ENCODE assay signal across 24 cellular contexts in genomic region chr3:81041331-81041730, GRCh38.
A peak's percentile ranks its signal among the peaks of the same experiment; 100 is the strongest.
DNase-seq lines count a peak whose midpoint lies in the region; TF ChIP-seq lines count a peak whose summit lies in the region.
"Had no signal": no experiment of that assay in that cellular context is flagged by ENCODE, and none has a peak within 500 bp of the region (broad histone marks: within the 10 kb centered on the region; RNA-seq: fewer than 3 reads in every experiment).

No MANE protein-coding gene starts in this region.

- H3K4me3 ChIP-seq in epithelial cell of esophagus (ENCODE audit: low read length) (no peak overlapping the region), A673 (ENCODE audit: low read depth, low read length, poor library complexity, severe bottlenecking) (no peak overlapping the region)
- H3K4me3 ChIP-seq: K562 had no signal

- no peak for TF ChIP-seq CTCF in epithelial cell of esophagus (IDR thresholded peaks at IDR 0.05; ENCODE audit: insufficient read depth, low read depth, low read length, missing control alignments)
- TF ChIP-seq CTCF in A673 (conservative IDR thresholded peaks at IDR 0.05; ENCODE audit: low read depth, low read length), result no peak

- CTCF ChIA-PET in A673 (lab: Charles Lee), result no interaction called here

- H3K27me3 ChIP-seq in A673 (replicated peaks; ENCODE audit: insufficient read depth, low read depth, low read length, poor library complexity), result no peaks in the 10 kb centered on the region
- H3K27me3 ChIP-seq: BE2C had no signal

- no peaks in the 10 kb centered on the region for H3K4me1 ChIP-seq in A673 (ENCODE audit: insufficient read depth, low read length, poor library complexity, severe bottlenecking)

- DNase-seq in NCI-H82 (lab: John Stamatoyannopoulos, UW) (peak; percentile 1), NCI-H82 treated with DMSO at 0.1 percent for 48 hours (lab: John Stamatoyannopoulos, UW; ENCODE audit: unreplicated experiment) (no peak), NCI-H226 (peak; percentile 45), epithelial cell of esophagus (ENCODE audit: low read depth) (peak; percentile 1), non-pigmented ciliary epithelial cell (ENCODE audit: low read depth) (peak; percentile 2), A673 (ENCODE audit: low spot score) (no peak), NCI-H524 (lab: John Stamatoyannopoulos, UW) (no peak), cerebellum (ENCODE audit: low spot score) (no peak)
- DNase-seq: ACHN, BE2C, DMS153, DND-41, H7, MM.1S, NCI-H2029 treated with DMSO at 0.1 percent for 48 hours, NCI-H2171, NCI-H345, NCI-H510A treated with DMSO at 0.1 percent for 48 hours, NCI-H748 treated with DMSO at 0.1 percent for 48 hours, SHP77, SW 1271 had no signal

- no TSS peak for BruUV-seq in A673 (replicated peaks; lab: Mats Ljungman, UMichigan)

- no peaks in the 10 kb centered on the region for H3K36me3 ChIP-seq in A673 (ENCODE audit: insufficient read depth, low read length, poor library complexity, severe bottlenecking)
- H3K36me3 ChIP-seq: BE2C had no signal

- no peaks in the 10 kb centered on the region for H3K9me3 ChIP-seq in A673 (ENCODE audit: low read depth, low read length, poor library complexity, severe bottlenecking)
- H3K9me3 ChIP-seq: BE2C had no signal

- H3K27ac ChIP-seq in A673 (ENCODE audit: low read depth, low read length, poor library complexity, severe bottlenecking), result no peak overlapping the region
- H3K27ac ChIP-seq: 22Rv1, RWPE1 had no signal

- POLR2A ChIA-PET in A673 (lab: Charles Lee; ENCODE audit: low non-redundant PET), result no interaction called here

- intact Hi-C loops in A673 (cut with micrococcal nuclease; ENCODE audit: unreplicated experiment), result no loop called here

Comparison
In these comparisons a context has a peak if more than half of its experiments do, and no peak if none do; other contexts are left out.
1. DNase-seq: peak in NCI-H82 (single experiment), NCI-H226 (single experiment), epithelial cell of esophagus (single experiment) and non-pigmented ciliary epithelial cell (single experiment); none in NCI-H82 treated with DMSO at 0.1 percent for 48 hours (single experiment), A673 (single experiment), NCI-H524 (0 of 2) and cerebellum (single experiment).